8 cellular contexts compared by ENCODE assay signal in genomic region chr17:10327640-10328039, GRCh38. TPM values are rescaled to one million over a fixed set of nuclear protein-coding genes. Genes with fewer than 3 reads are reported as not detected.
A peak's percentile ranks its signal among the peaks of the same experiment; 100 is the strongest.
DNase-seq lines count a peak whose midpoint lies in the region; ATAC-seq and TF ChIP-seq lines count a peak whose summit lies in the region.

No MANE protein-coding gene starts in this region.

- H3K27ac ChIP-seq in OCI-LY3 (ENCODE audit: low read length) = no peak overlapping the region
- H3K27ac ChIP-seq in neural cell (ENCODE audit: low read length) = no peak overlapping the region

- H3K4me2 ChIP-seq in OCI-LY3 (ENCODE audit: low read length) = no peak overlapping the region
- no peak overlapping the region for H3K4me2 ChIP-seq in neural cell (ENCODE audit: low read length)

- H3K4me1 ChIP-seq in OCI-LY3 (ENCODE audit: low read length) = no peaks in the 10 kb centered on the region

- TF ChIP-seq CTCF in OCI-LY3 (IDR thresholded peaks at IDR 0.05; ENCODE audit: low read depth, low read length) (peak; percentile 73), neural cell (IDR thresholded peaks at IDR 0.05; ENCODE audit: poor library complexity, severe bottlenecking) (peak; percentile 87)

- ATAC-seq in HG03280 (IDR thresholded peaks at IDR 0.05; ENCODE audit: unreplicated experiment) (peak; percentile 66), HG03520 (IDR thresholded peaks at IDR 0.05; ENCODE audit: unreplicated experiment) (no peak)
- peak; percentile 51 for ATAC-seq in stimulated activated naive CD8-positive, alpha-beta T cell treated with anti-CD3 and anti-CD28 coated beads, Interleukin-15, Interleukin-2, amounts not matched to agents 100 U/mL and 50 U/mL, for 24 hours

- H3K9me2 ChIP-seq in neural cell (ENCODE audit: insufficient read depth, low read length) = no peaks in the 10 kb centered on the region

- H2AFZ ChIP-seq in OCI-LY3 (ENCODE audit: low read depth, low read length) (no peak overlapping the region), neural cell (ENCODE audit: low read depth, low read length) (no peak overlapping the region)

- TF ChIP-seq EP300 in neural cell (conservative IDR thresholded peaks at IDR 0.05; ENCODE audit: poor library complexity, severe bottlenecking) = no peak

- no peaks in the 10 kb centered on the region for H3F3A ChIP-seq in neural cell (ENCODE audit: insufficient read depth, low read length, poor library complexity, severe bottlenecking)

- no peaks in the 10 kb centered on the region for H3K9me3 ChIP-seq in OCI-LY3 (ENCODE audit: insufficient read depth, low read length)
- no peaks in the 10 kb centered on the region for H3K9me3 ChIP-seq in neural cell (ENCODE audit: low read length)

- peak; percentile 66 for DNase-seq in ELR (ENCODE audit: low read depth)
- peak; percentile 45 for DNase-seq in activated T-cell treated with anti-CD3 and anti-CD28 coated beads for 4 hours
- DNase-seq in fibroblast of gingiva (ENCODE audit: low read depth) = peak; percentile 17
- DNase-seq in stimulated activated naive CD8-positive, alpha-beta T cell treated with anti-CD3 and anti-CD28 coated beads, Interleukin-15, Interleukin-2, amounts not matched to agents 100 U/mL and 50 U/mL, for 24 hours = peak; percentile 82

- no peaks in the 10 kb centered on the region for H3K27me3 ChIP-seq in OCI-LY3 (ENCODE audit: low read depth, low read length)
- H3K27me3 ChIP-seq in neural cell (ENCODE audit: insufficient read depth, low read depth, low read length) = no peaks in the 10 kb centered on the region

- H3K4me3 ChIP-seq in OCI-LY3 (ENCODE audit: low read length) = no peak overlapping the region
- no peak overlapping the region for H3K4me3 ChIP-seq in neural cell (ENCODE audit: low read length)

- peak; percentile 91 for TF ChIP-seq RAD21 in neural cell (conservative IDR thresholded peaks at IDR 0.05)

- H4K20me1 ChIP-seq in OCI-LY3 (ENCODE audit: insufficient read depth, low read length) = no peaks in the 10 kb centered on the region
- H4K20me1 ChIP-seq in neural cell (ENCODE audit: insufficient read depth) = no peaks in the 10 kb centered on the region

- H3K36me3 ChIP-seq in OCI-LY3 (replicated peaks; ENCODE audit: low read depth, low read length) (no peaks in the 10 kb centered on the region), neural cell (ENCODE audit: insufficient read depth, low read length) (no peaks in the 10 kb centered on the region)

- H3K79me2 ChIP-seq in OCI-LY3 (ENCODE audit: low read length) (no peaks in the 10 kb centered on the region), neural cell (replicated peaks; ENCODE audit: insufficient read depth, low read length) (no peaks in the 10 kb centered on the region)

- no peak overlapping the region for H3K9ac ChIP-seq in OCI-LY3 (ENCODE audit: low read length)
- H3K9ac ChIP-seq in neural cell (ENCODE audit: low read length) = no peak overlapping the region

TF ChIP-seq in neural cell, 6 proteins besides CTCF, POLR2A, EP300 and RAD21:
- TF ChIP-seq SMC3 (conservative IDR thresholded peaks at IDR 0.05; ENCODE audit: poor library complexity) (peak; percentile 95), TAF1 (IDR thresholded peaks at IDR 0.05; ENCODE audit: low read depth) (no peak)

RNA-seq across cellular contexts. Expression of gene MYH13, which starts 45.2 kb away (rescaled TPM):
- 0.05 TPM in 1 of 2 replicates, not detected in the other for polyA plus RNA-seq in neural cell
- polyA minus RNA-seq in neural cell = not detected in 2 replicates

Comparison
In these comparisons a context has a peak if more than half of its experiments do, and no peak if none do; other contexts are left out.
1. DNase-seq: peak in every context shown above with its lines; median percentile 82 in stimulated activated naive CD8-positive, alpha-beta T cell treated with anti-CD3 and anti-CD28 coated beads, Interleukin-15, Interleukin-2, amounts not matched to agents 100 U/mL and 50 U/mL, for 24 hours; 66 in ELR; 45 in activated T-cell treated with anti-CD3 and anti-CD28 coated beads for 4 hours; 17 in fibroblast of gingiva.